In genomic region chr12:104506691-104507401, GRCh38 we compare ENCODE assay signal across 12 cellular contexts. TPM values are rescaled to one million over a fixed set of nuclear protein-coding genes. Genes with fewer than 3 reads are reported as not detected.
A peak's percentile ranks its signal among the peaks of the same experiment; 100 is the strongest.
DNase-seq lines count a peak whose midpoint lies in the region; ATAC-seq and TF ChIP-seq lines count a peak whose summit lies in the region.
"Had no signal": no experiment of that assay in that cellular context is flagged by ENCODE, and none has a peak within 500 bp of the region (broad histone marks: within the 10 kb centered on the region; RNA-seq: fewer than 3 reads in every experiment).

No MANE protein-coding gene starts in this region.

- CTCF ChIA-PET in CD8-positive, alpha-beta memory T cell (lab: Charles Lee), result no interaction called here

- peak overlapping the region in 5 of 8 donors; percentile 38 to 72 (median 62) for H3K27ac Mint-ChIP-seq in CD8-positive, alpha-beta memory T cell

- H3K27me3 Mint-ChIP-seq in CD8-positive, alpha-beta memory T cell, result no peaks in the 10 kb centered on the region

- POLR2A ChIA-PET in CD8-positive, alpha-beta memory T cell (lab: Charles Lee), result no interaction called here

- DNase-seq in CD8-positive, alpha-beta memory T cell, result no peak
- DNase-seq in NCI-H1092 treated with DMSO at 0.1 percent for 48 hours (lab: John Stamatoyannopoulos, UW) (peak; percentile 95), NCI-H345 treated with DMSO at 0.1 percent for 48 hours (lab: John Stamatoyannopoulos, UW; ENCODE audit: unreplicated experiment) (peak; percentile 97), heart right ventricle (peak in 1 of 2 donors; percentile 68)
- no peak for DNase-seq in stimulated activated CD4-positive, alpha-beta T cell treated with anti-CD3 and anti-CD28 coated beads, Interleukin-4, amount 100 ng/mL, for 1 hour
- DNase-seq in stimulated activated naive CD4-positive, alpha-beta T cell (lab: John Stamatoyannopoulos, UW), result no peak
- DNase-seq: GM23248; stimulated activated CD4-positive, alpha-beta T cell treated with anti-CD3 and anti-CD28 coated beads, Interleukin-2, amount 100 ng/mL, for 24 hours had no signal

- no peak for TF ChIP-seq CTCF in heart right ventricle (IDR thresholded peaks at IDR 0.05)

- peaks cover 72% of the 10 kb centered on the region for H3K4me1 ChIP-seq in CD8-positive, alpha-beta memory T cell (ENCODE audit: insufficient read depth, low read length)
- peaks cover 3 to 67% (median 37%) of the 10 kb centered on the region in 9 donors for H3K4me1 ChIP-seq in heart right ventricle
- H3K4me1 ChIP-seq: prostate gland had no signal

- H3K36me3 ChIP-seq in CD8-positive, alpha-beta memory T cell (ENCODE audit: insufficient read depth, low read length), result no peaks in the 10 kb centered on the region
- H3K36me3 ChIP-seq in heart right ventricle, result no peaks in the 10 kb centered on the region
- H3K36me3 ChIP-seq: prostate gland had no signal

- no peak overlapping the region for H3K27ac ChIP-seq in CD8-positive, alpha-beta memory T cell (ENCODE audit: low read depth, low read length)
- H3K27ac ChIP-seq in heart right ventricle, result peak overlapping the region in 1 of 10 donors; percentile 1
- H3K27ac ChIP-seq: GM23248, prostate gland had no signal

- 31 to 32% methylated on average over 13 of the region's 13 CpGs for WGBS in heart right ventricle, 2 donors

- peak; percentile 40 to 85 (median 73) for ATAC-seq in heart right ventricle
- ATAC-seq in HG03039 (IDR thresholded peaks at IDR 0.05; ENCODE audit: unreplicated experiment), result no peak
- ATAC-seq in HG02610 (IDR thresholded peaks at IDR 0.05; ENCODE audit: unreplicated experiment), result no peak
- ATAC-seq: activated naive CD4-positive, alpha-beta T cell treated with anti-CD3 and anti-CD28 coated beads, Interleukin-2, amount 50 U/mL, for 72 hours had no signal

- H3K4me1 Mint-ChIP-seq in CD8-positive, alpha-beta memory T cell, result peaks cover 92 to 99% (median 97%) of the 10 kb centered on the region in 3 donors

- H3K27me3 ChIP-seq in CD8-positive, alpha-beta memory T cell (ENCODE audit: insufficient read depth, low read length, poor library complexity, severe bottlenecking), result no peaks in the 10 kb centered on the region
- no peaks in the 10 kb centered on the region for H3K27me3 ChIP-seq in heart right ventricle

- no peak overlapping the region for H3K4me3 ChIP-seq in CD8-positive, alpha-beta memory T cell (ENCODE audit: low read length)
- H3K4me3 ChIP-seq in heart right ventricle, result no peak overlapping the region
- H3K4me3 ChIP-seq: GM23248, prostate gland had no signal

- peak overlapping the region in 1 of 7 donors; percentile 20 for H3K4me3 Mint-ChIP-seq in CD8-positive, alpha-beta memory T cell

- intact Hi-C loops in heart right ventricle (cut with DNase I), result loop anchor here in 1 of 10 donors (5.0 kb wide), 1 partner anchor 50 kb away; the partner anchor contains the start of gene CHST11

- H3K36me3 Mint-ChIP-seq in CD8-positive, alpha-beta memory T cell, result peaks cover 0 to 15% (median 8%) of the 10 kb centered on the region in 3 donors

- H3K9me3 ChIP-seq in CD8-positive, alpha-beta memory T cell (ENCODE audit: low read length), result no peaks in the 10 kb centered on the region
- H3K9me3 ChIP-seq in heart right ventricle, result peaks cover 0 to 4% (median 0%) of the 10 kb centered on the region in 11 donors
- H3K9me3 ChIP-seq: prostate gland had no signal

- H3K9me3 Mint-ChIP-seq in CD8-positive, alpha-beta memory T cell, result no peaks in the 10 kb centered on the region

RNA-seq across cellular contexts. Expression of gene CHST11, which starts 50.1 kb away (rescaled TPM):
- total RNA-seq in CD8-positive, alpha-beta memory T cell, result 10 to 100 TPM; 47.8 to 51.5 TPM
- 76.8 TPM for polyA plus RNA-seq in CD8-positive, alpha-beta memory T cell
- total RNA-seq in heart right ventricle, result 10 to 100 TPM in 2 of 10 donors, 1 to 10 TPM in 8; 2.7 to 12.7 (median 4.5) TPM
- 1 to 10 TPM; 1.1 to 1.2 TPM for polyA plus RNA-seq in heart right ventricle

Comparison
In these comparisons a context has a peak if more than half of its experiments do, and no peak if none do; other contexts are left out.
1. DNase-seq: peak in NCI-H1092 treated with DMSO at 0.1 percent for 48 hours (single experiment) and NCI-H345 treated with DMSO at 0.1 percent for 48 hours (single experiment); none in CD8-positive, alpha-beta memory T cell (0 of 5), stimulated activated CD4-positive, alpha-beta T cell treated with anti-CD3 and anti-CD28 coated beads, Interleukin-4, amount 100 ng/mL, for 1 hour (single experiment) and stimulated activated naive CD4-positive, alpha-beta T cell (0 of 6).
2. ATAC-seq: peak in heart right ventricle (8 of 8); none in HG03039 (single experiment) and HG02610 (single experiment).